ENCODE assay signal across 8 cellular contexts in the genomic region with DNA sequence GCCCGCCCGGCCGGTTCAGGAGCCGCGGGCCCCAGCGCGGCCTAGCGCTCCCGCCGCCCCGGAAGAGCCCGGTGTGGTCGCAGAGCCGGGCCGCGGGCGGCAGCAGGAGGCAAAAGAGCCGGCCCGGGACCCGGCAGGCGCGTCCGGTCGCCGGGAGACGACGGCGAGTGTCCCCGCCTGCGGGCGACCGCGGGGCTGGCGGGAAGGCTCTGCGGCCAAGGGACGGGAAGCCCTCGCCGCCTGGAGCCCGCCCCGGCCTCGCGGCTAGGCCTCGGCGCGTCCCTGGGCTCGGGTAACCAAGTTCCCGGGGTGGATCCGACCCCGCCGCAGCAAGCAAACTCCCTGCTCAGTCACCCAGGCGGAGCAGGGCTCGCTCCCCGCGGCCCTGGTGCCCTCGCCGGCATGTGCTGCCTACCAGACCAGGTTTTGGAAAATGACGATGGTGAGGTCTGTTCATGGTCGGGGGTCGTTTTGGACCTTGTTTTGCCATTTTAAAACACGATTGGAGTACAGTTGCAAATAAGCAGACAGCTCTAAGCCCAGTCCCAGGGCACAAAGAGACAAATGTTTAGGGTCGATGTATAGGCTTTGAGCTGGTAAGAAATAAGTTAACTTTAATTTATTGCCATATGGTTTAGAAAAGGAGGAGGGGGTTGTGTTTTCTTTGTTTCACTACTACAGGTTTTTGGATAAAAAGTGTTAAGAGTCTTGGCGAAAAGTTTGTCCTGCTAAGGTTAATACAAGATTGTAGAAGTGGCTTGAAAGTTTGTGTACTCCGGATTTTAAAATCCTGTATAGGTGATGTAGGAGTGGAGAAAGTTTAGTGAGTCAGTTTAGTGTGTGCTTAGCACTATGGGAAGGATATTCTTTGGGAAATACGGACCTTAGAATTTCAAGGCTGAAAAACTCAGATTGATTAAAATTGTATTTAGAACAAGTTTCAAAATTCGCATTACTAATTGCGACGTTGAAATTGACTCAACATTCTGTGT. TPM values are rescaled to one million over a fixed set of nuclear protein-coding genes. Genes with fewer than 3 reads are reported as not detected.
DNase-seq lines count a peak whose midpoint lies in the region; ATAC-seq and TF ChIP-seq lines count a peak whose summit lies in the region.

No MANE protein-coding gene starts in this region.

- H3K4me3 Mint-ChIP-seq in activated naive CD8-positive, alpha-beta T cell treated with anti-CD3 and anti-CD28 coated beads for 36 hours = peak overlapping the region; percentile 89

- peak overlapping the region; percentile 89 for H3K27ac ChIP-seq in SK-N-MC
- H3K27ac ChIP-seq in aorta (ENCODE audit: low read depth in 1 of 2, low read length in 2 of 2) = peak overlapping the region; percentile 96 to 99

- peaks cover 3% of the 10 kb centered on the region for H3K27me3 Mint-ChIP-seq in activated naive CD8-positive, alpha-beta T cell treated with anti-CD3 and anti-CD28 coated beads for 36 hours

- intact Hi-C loops in left ventricle myocardium superior (cut with micrococcal nuclease) (no loop called here), aorta (cut with DNase I) (no loop called here)

- H3K36me3 ChIP-seq in SK-N-MC (ENCODE audit: insufficient read depth, low read length) = peaks cover 11% of the 10 kb centered on the region
- no peaks in the 10 kb centered on the region for H3K36me3 ChIP-seq in aorta (ENCODE audit: control insufficient read depth in 1 of 2, insufficient read depth in 2 of 2, low read length in 1 of 2)

- peak overlapping the region; percentile 84 for H3K27ac Mint-ChIP-seq in activated naive CD8-positive, alpha-beta T cell treated with anti-CD3 and anti-CD28 coated beads for 36 hours

- peak overlapping the region; percentile 97 for H3K9ac ChIP-seq in SK-N-MC (ENCODE audit: insufficient read length)

- H3K27me3 ChIP-seq in aorta (ENCODE audit: control insufficient read depth in 1 of 2, insufficient read depth in 2 of 2, low read length in 1 of 2) = no peaks in the 10 kb centered on the region

- H3K9me3 ChIP-seq in SK-N-MC (ENCODE audit: low read depth, low read length) (no peaks in the 10 kb centered on the region), aorta (ENCODE audit: control insufficient read depth, low read length) (no peaks in the 10 kb centered on the region)

- WGBS in aorta, 2 donors = 2 to 3% methylated on average over 43 to 67 of the region's 67 CpGs

- ATAC-seq in GM19025 (IDR thresholded peaks at IDR 0.05; ENCODE audit: low read depth, unreplicated experiment) = peak; percentile 21
- ATAC-seq in HG03280 (IDR thresholded peaks at IDR 0.05; ENCODE audit: unreplicated experiment) = peak; percentile 30
- ATAC-seq in left ventricle myocardium superior = peak; percentile 34
- peak; percentile 62 for ATAC-seq in aorta (ENCODE audit: low FRiP score)

- peaks cover 46% of the 10 kb centered on the region for H3K4me1 Mint-ChIP-seq in activated naive CD8-positive, alpha-beta T cell treated with anti-CD3 and anti-CD28 coated beads for 36 hours

- H3K4me3 ChIP-seq in AG10803 (ENCODE audit: low read length) = peak overlapping the region; percentile 75
- peak overlapping the region; percentile 93 for H3K4me3 ChIP-seq in SK-N-MC
- peak overlapping the region; percentile 100 for H3K4me3 ChIP-seq in aorta (ENCODE audit: low read length in 2 of 2)

- DNase-seq in AG10803 (ENCODE audit: low read depth) (peak; percentile 42), SK-N-MC (ENCODE audit: low read depth, low spot score) (no peak), left ventricle myocardium superior (peak; percentile 69), retina (peak; percentile 77), aorta (peak; percentile 69 to 85)
- peak; percentile 76 for DNase-seq in activated naive CD8-positive, alpha-beta T cell treated with anti-CD3 and anti-CD28 coated beads for 36 hours

- H3K9me3 Mint-ChIP-seq in activated naive CD8-positive, alpha-beta T cell treated with anti-CD3 and anti-CD28 coated beads for 36 hours = no peaks in the 10 kb centered on the region

- TF ChIP-seq CTCF in AG10803 (conservative IDR thresholded peaks at IDR 0.05; ENCODE audit: low read length) = no peak

- H3K4me1 ChIP-seq in aorta (ENCODE audit: control insufficient read depth in 1 of 2, insufficient read depth in 2 of 2, low read length in 2 of 2) = peaks cover 0 to 6% of the 10 kb centered on the region in 2 donors

- peaks cover 47% of the 10 kb centered on the region for H3K36me3 Mint-ChIP-seq in activated naive CD8-positive, alpha-beta T cell treated with anti-CD3 and anti-CD28 coated beads for 36 hours

RNA-seq across cellular contexts. Expression of a gene that starts 1.1 kb away (rescaled TPM):
- total RNA-seq in activated naive CD8-positive, alpha-beta T cell treated with anti-CD3 and anti-CD28 coated beads for 36 hours = 100 to 1,000 TPM; 101 to 111 TPM
- 94.3 TPM for total RNA-seq in left ventricle myocardium superior
- total RNA-seq in aorta = 10 to 100 TPM; 59.1 to 66.7 TPM
- 10 to 100 TPM; 37.2 to 42.2 TPM for polyA plus RNA-seq in aorta
